In genomic region chr11:81496566-81496965, GRCh38 we compare ENCODE assay signal across 13 cellular contexts.
DNase-seq lines count a peak whose midpoint lies in the region; ATAC-seq, FAIRE-seq and TF ChIP-seq lines count a peak whose summit lies in the region.
"Had no signal": no experiment of that assay in that cellular context is flagged by ENCODE, and none has a peak within 500 bp of the region (broad histone marks: within the 10 kb centered on the region; RNA-seq: fewer than 3 reads in every experiment).

No MANE protein-coding gene starts in this region.

- H3K27me3 Mint-ChIP-seq in neural progenitor cell (ENCODE audit: insufficient read depth, low read depth), result peaks cover 5% of the 10 kb centered on the region
- peaks cover 0 to 4% (median 0%) of the 10 kb centered on the region in 5 donors for H3K27me3 Mint-ChIP-seq in naive thymus-derived CD8-positive, alpha-beta T cell
- H3K27me3 Mint-ChIP-seq: CD4-positive, alpha-beta memory T cell had no signal

- no peak overlapping the region for H3K9ac ChIP-seq in neural progenitor cell

- H3K4me2 ChIP-seq in neural progenitor cell, result no peak overlapping the region

- no peaks in the 10 kb centered on the region for H3F3A ChIP-seq in neural progenitor cell (ENCODE audit: low read depth)

- no peak for TF ChIP-seq CTCF in neural progenitor cell (IDR thresholded peaks at IDR 0.05)

- no peak overlapping the region for H3K4me3 ChIP-seq in neural progenitor cell
- H3K4me3 ChIP-seq: GM12878 had no signal

- no peaks in the 10 kb centered on the region for H3K79me2 ChIP-seq in neural progenitor cell (ENCODE audit: low read depth)

- POLR2A ChIA-PET in naive thymus-derived CD8-positive, alpha-beta T cell (lab: Charles Lee), result no interaction called here

- FAIRE-seq in H54 (lab: Jason Lieb, UNC), result no peak
- FAIRE-seq: HTR-8/SVneo had no signal

- no peak overlapping the region for H3K27ac ChIP-seq in neural progenitor cell
- H3K27ac ChIP-seq: C4-2B had no signal

- no peaks in the 10 kb centered on the region for H3K9me3 Mint-ChIP-seq in neural progenitor cell
- H3K9me3 Mint-ChIP-seq in naive thymus-derived CD8-positive, alpha-beta T cell, result no peaks in the 10 kb centered on the region

- H3K4me1 ChIP-seq in neural progenitor cell, result no peaks in the 10 kb centered on the region
- H3K4me1 ChIP-seq: BE2C had no signal

- no peaks in the 10 kb centered on the region for H3K36me3 Mint-ChIP-seq in neural progenitor cell
- H3K36me3 Mint-ChIP-seq in naive thymus-derived CD8-positive, alpha-beta T cell, result no peaks in the 10 kb centered on the region
- H3K36me3 Mint-ChIP-seq: CD4-positive, alpha-beta memory T cell had no signal

- no peak for ATAC-seq in GM18498 (IDR thresholded peaks at IDR 0.05; ENCODE audit: unreplicated experiment)
- no peak for ATAC-seq in naive thymus-derived CD8-positive, alpha-beta T cell

- H3K36me3 ChIP-seq in neural progenitor cell, result no peaks in the 10 kb centered on the region
- H3K36me3 ChIP-seq: BE2C had no signal

- H3K4me3 Mint-ChIP-seq in neural progenitor cell, result no peak overlapping the region
- H3K4me3 Mint-ChIP-seq in naive thymus-derived CD8-positive, alpha-beta T cell, result no peak overlapping the region
- H3K4me3 Mint-ChIP-seq: CD4-positive, alpha-beta memory T cell had no signal

- H3K27me3 ChIP-seq in neural progenitor cell, result no peaks in the 10 kb centered on the region
- H3K27me3 ChIP-seq: BE2C had no signal

- no peaks in the 10 kb centered on the region for H4K20me1 ChIP-seq in neural progenitor cell (ENCODE audit: low read depth)

- H2AFZ ChIP-seq in neural progenitor cell (replicated peaks), result no peak overlapping the region

- DNase-seq in NCI-H526 (lab: John Stamatoyannopoulos, UW), result peak; percentile 95 to 97
- peak; percentile 53 for DNase-seq in astrocyte of the hippocampus (ENCODE audit: low read depth, low spot score)
- peak; percentile 4 for DNase-seq in neural progenitor cell (ENCODE audit: low spot score)
- DNase-seq in naive thymus-derived CD8-positive, alpha-beta T cell, result no peak
- no peak for DNase-seq in Ammon's horn (ENCODE audit: low spot score)
- DNase-seq in H54 (ENCODE audit: insufficient read length, low spot score), result no peak
- DNase-seq: DMS79 had no signal

- no peak for TF ChIP-seq POLR2A in H54 (IDR thresholded peaks at IDR 0.05; ENCODE audit: low read depth, low read length)

- no peak overlapping the region for H3K27ac Mint-ChIP-seq in neural progenitor cell
- no peak overlapping the region for H3K27ac Mint-ChIP-seq in naive thymus-derived CD8-positive, alpha-beta T cell
- H3K27ac Mint-ChIP-seq: CD4-positive, alpha-beta memory T cell had no signal

- no peaks in the 10 kb centered on the region for H3K9me3 ChIP-seq in neural progenitor cell (ENCODE audit: low read depth)
- H3K9me3 ChIP-seq: BE2C had no signal

- peaks cover 15% of the 10 kb centered on the region for H3K4me1 Mint-ChIP-seq in neural progenitor cell
- no peaks in the 10 kb centered on the region for H3K4me1 Mint-ChIP-seq in naive thymus-derived CD8-positive, alpha-beta T cell
- H3K4me1 Mint-ChIP-seq: CD4-positive, alpha-beta memory T cell had no signal

Comparison
In these comparisons a context has a peak if more than half of its experiments do, and no peak if none do; other contexts are left out.
1. DNase-seq: peak in NCI-H526 (2 of 2), astrocyte of the hippocampus (single experiment) and neural progenitor cell (single experiment); none in naive thymus-derived CD8-positive, alpha-beta T cell (0 of 10), Ammon's horn (single experiment) and H54 (single experiment).